ENCODE assay signal across 8 cellular contexts in genomic region chr17:58332720-58333395, GRCh38. TPM values are rescaled to one million over a fixed set of nuclear protein-coding genes. Genes with fewer than 3 reads are reported as not detected.
A peak's percentile ranks its signal among the peaks of the same experiment; 100 is the strongest.
DNase-seq lines count a peak whose midpoint lies in the region; ATAC-seq and TF ChIP-seq lines count a peak whose summit lies in the region.

No MANE protein-coding gene starts in this region.

- peak overlapping the region in 1 of 2 donors; percentile 19 for H3K27ac ChIP-seq in breast epithelium
- H3K27ac ChIP-seq in muscle layer of colon (ENCODE audit: low read depth, low read length): peak overlapping the region; percentile 16
- H3K27ac ChIP-seq in tibial artery: no peak overlapping the region

- DNase-seq in breast epithelium (ENCODE audit: low spot score in 2 of 2) (no peak), MCF 10A (ENCODE audit: unreplicated experiment) (no peak), tibial artery (no peak), dedifferentiated amniotic fluid mesenchymal stem cell (ENCODE audit: extremely low spot score) (no peak), DMS 273 treated with DMSO at 0.1 percent for 48 hours (lab: John Stamatoyannopoulos, UW) (no peak), left lobe of liver (ENCODE audit: low spot score) (no peak)
- DNase-seq in activated T-cell treated with anti-CD3 and anti-CD28 coated beads, Interleukin-2, amount 50 U/mL, for 1 hour: peak; percentile 48

- CTCF ChIA-PET in MCF 10A (lab: Yijun Ruan, JAX): interaction anchor here (0.5 to 1.6 kb wide), 3 partner anchors 84 to 1156 kb away, joined by 3 to 4 read pairs (median 4); partner anchors contain the start of gene RNF43

- intact Hi-C loops in breast epithelium (cut with DNase I; ENCODE audit: low total_unique reads): no loop called here
- intact Hi-C loops in MCF 10A (cut with micrococcal nuclease): no loop called here
- intact Hi-C loops in tibial artery (cut with DNase I; ENCODE audit: low total_unique reads): no loop called here

- H3K4me3 Mint-ChIP-seq in MCF 10A (ENCODE audit: unreplicated experiment): no peak overlapping the region

- ATAC-seq in left lobe of liver: no peak

- H3K36me3 Mint-ChIP-seq in MCF 10A (ENCODE audit: insufficient read depth, unreplicated experiment): no peaks in the 10 kb centered on the region

- H3K4me3 ChIP-seq in breast epithelium: peak overlapping the region; percentile 41 to 50 (median 49)
- H3K4me3 ChIP-seq in muscle layer of colon (ENCODE audit: low read depth in 1 of 2, low read length in 2 of 2): no peak overlapping the region
- peak overlapping the region; percentile 38 to 42 for H3K4me3 ChIP-seq in tibial artery

- H3K27me3 ChIP-seq in breast epithelium (no peaks in the 10 kb centered on the region), muscle layer of colon (ENCODE audit: control insufficient read depth in 1 of 2, insufficient read depth in 2 of 2, low read length in 2 of 2) (no peaks in the 10 kb centered on the region), tibial artery (peaks cover 0 to 45% of the 10 kb centered on the region in 2 donors)

- POLR2A ChIA-PET in MCF 10A (lab: Yijun Ruan, JAX): no interaction called here

- TF ChIP-seq POLR2A in breast epithelium (IDR thresholded peaks at IDR 0.05): no peak

- H3K27ac Mint-ChIP-seq in MCF 10A (ENCODE audit: low read depth, unreplicated experiment): no peak overlapping the region

- peaks cover 12 to 18% of the 10 kb centered on the region in 2 donors for H3K4me1 ChIP-seq in breast epithelium
- H3K4me1 ChIP-seq in muscle layer of colon (ENCODE audit: insufficient read depth, low read length): peaks cover 23% of the 10 kb centered on the region
- peaks cover 0 to 14% (median 6%) of the 10 kb centered on the region in 4 donors for H3K4me1 ChIP-seq in tibial artery

- H3K9me3 Mint-ChIP-seq in MCF 10A (ENCODE audit: unreplicated experiment): no peaks in the 10 kb centered on the region

- no peak overlapping the region for H3K9ac ChIP-seq in muscle layer of colon (ENCODE audit: low read length)

- no peaks in the 10 kb centered on the region for H3K9me3 ChIP-seq in breast epithelium
- no peaks in the 10 kb centered on the region for H3K9me3 ChIP-seq in muscle layer of colon (ENCODE audit: low read length)
- H3K9me3 ChIP-seq in tibial artery: no peaks in the 10 kb centered on the region

- H3K27me3 Mint-ChIP-seq in MCF 10A (ENCODE audit: insufficient read depth, unreplicated experiment): peaks cover 11% of the 10 kb centered on the region

- no peaks in the 10 kb centered on the region for H3K4me1 Mint-ChIP-seq in MCF 10A (ENCODE audit: insufficient read depth, unreplicated experiment)

- TF ChIP-seq CTCF in breast epithelium (IDR thresholded peaks at IDR 0.05) (no peak), MCF 10A (IDR thresholded peaks at IDR 0.05; ENCODE audit: unreplicated experiment) (no peak), tibial artery (IDR thresholded peaks at IDR 0.05) (no peak)

- H3K36me3 ChIP-seq in breast epithelium: no peaks in the 10 kb centered on the region
- no peaks in the 10 kb centered on the region for H3K36me3 ChIP-seq in muscle layer of colon (ENCODE audit: insufficient read depth, low read length)
- H3K36me3 ChIP-seq in tibial artery: no peaks in the 10 kb centered on the region

- no TSS peak for BruUV-seq in MCF 10A (replicated peaks; lab: Mats Ljungman, UMichigan)

RNA-seq across cellular contexts. Expression of gene TSPOAP1, which starts 4.3 kb away (rescaled TPM):
- total RNA-seq in breast epithelium: 10 to 100 TPM in 2 of 3 donors, 1 to 10 TPM in 1; 2.6 to 42.1 (median 26.9) TPM
- not detected in 2 replicates for total RNA-seq in MCF 10A (2022)
- total RNA-seq in left lobe of liver: 6.5 TPM

RNA-seq across cellular contexts. Expression of gene SUPT4H1, which starts 19.1 kb away (rescaled TPM):
- total RNA-seq in breast epithelium (10 to 100 TPM; 46.4 to 61.6 (median 48.2) TPM), MCF 10A (2022) (63.4 and 90.8 TPM in 2 replicates), left lobe of liver (40.0 TPM)

RNA-seq across cellular contexts. Expression of gene MPO, which starts 52.1 kb away (rescaled TPM):
- total RNA-seq in breast epithelium (under 1 TPM in 1 of 3 donors, not detected in 2; 0.16 TPM), MCF 10A (2022) (0.19 TPM in 1 of 2 replicates, not detected in the other), left lobe of liver (0.43 TPM)

Comparison
In these comparisons a context has a peak if more than half of its experiments do, and no peak if none do; other contexts are left out.
1. H3K4me3 ChIP-seq: peak in breast epithelium (3 of 3) and tibial artery (2 of 2); none in muscle layer of colon (0 of 2).